In the genomic region with DNA sequence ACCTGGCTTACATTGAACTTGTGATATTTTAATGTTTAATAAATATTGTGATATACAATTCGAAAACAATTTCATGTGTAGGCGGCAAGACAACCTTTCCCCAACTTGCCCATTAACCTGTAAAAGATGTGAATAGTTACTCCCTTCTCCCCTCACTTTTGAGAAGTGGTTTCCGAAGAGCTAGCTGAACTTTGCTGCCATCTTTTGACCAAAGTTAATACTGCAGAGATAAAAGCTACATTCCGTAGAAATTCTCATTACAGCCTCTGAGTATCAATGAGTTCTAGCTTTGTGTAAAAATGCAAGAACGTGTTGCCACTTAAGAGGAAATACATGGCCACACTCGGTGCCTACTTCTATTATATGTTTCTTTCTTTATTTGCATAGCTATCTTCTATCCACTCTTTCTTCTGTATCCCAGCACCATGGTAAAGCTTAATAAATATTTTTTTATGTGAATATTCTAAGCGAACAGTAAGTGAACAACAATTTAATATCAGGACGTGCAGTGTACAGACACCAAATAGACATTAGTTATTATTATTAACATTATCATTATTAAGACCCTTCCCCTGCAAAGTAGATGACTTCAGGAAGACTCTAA, we compare ENCODE assay signal across 8 cellular contexts.
DNase-seq lines count a peak whose midpoint lies in the region; ATAC-seq and TF ChIP-seq lines count a peak whose summit lies in the region.

No MANE protein-coding gene starts in this region.

- H3K4me1 Mint-ChIP-seq in CD14-positive monocyte (no peaks in the 10 kb centered on the region), brain (peaks cover 8% of the 10 kb centered on the region)

- ATAC-seq in left colon (peak; percentile 49), HG03520 (IDR thresholded peaks at IDR 0.05; ENCODE audit: unreplicated experiment) (no peak)

- H3K27ac Mint-ChIP-seq in CD14-positive monocyte: no peak overlapping the region
- no peak overlapping the region for H3K27ac Mint-ChIP-seq in brain

- DNase-seq in CD14-positive monocyte (ENCODE audit: low spot score) (no peak), GM20000 (ENCODE audit: low spot score) (peak; percentile 34), NCI-H345 treated with DMSO at 0.1 percent for 48 hours (lab: John Stamatoyannopoulos, UW; ENCODE audit: unreplicated experiment) (peak; percentile 10), left colon (no peak), activated T-cell treated with anti-CD3 and anti-CD28 coated beads for 4 hours (no peak)
- DNase-seq in stimulated activated CD4-positive, alpha-beta T cell treated with anti-CD3 and anti-CD28 coated beads, Interleukin-15, amount 100 ng/mL, for 24 hours: no peak

- intact Hi-C loops in CD14-positive monocyte (cut with micrococcal nuclease): loop anchor here (5.0 to 10.0 kb wide), 2 partner anchors 740 to 1027 kb away; no protein-coding TSS in a partner anchor
- intact Hi-C loops in left colon (cut with DNase I, micrococcal nuclease): loop anchor here in 1 of 2 donors (10.0 kb wide), 2 partner anchors 770 to 1040 kb away; no protein-coding TSS in a partner anchor

- peaks cover 0 to 6% (median 0%) of the 10 kb centered on the region in 3 donors for H3K27me3 Mint-ChIP-seq in CD14-positive monocyte (ENCODE audit: low read depth in 3 of 3)
- H3K27me3 Mint-ChIP-seq in brain: peaks cover 7% of the 10 kb centered on the region

- H3K9me3 Mint-ChIP-seq in CD14-positive monocyte (no peaks in the 10 kb centered on the region), brain (peaks cover 0 to 4% (median 4%) of the 10 kb centered on the region in 5 experiments)

- H3K4me3 Mint-ChIP-seq in CD14-positive monocyte (no peak overlapping the region), brain (no peak overlapping the region)

- peak; percentile 85 for TF ChIP-seq CTCF in CD14-positive monocyte (IDR thresholded peaks at IDR 0.05)
- TF ChIP-seq CTCF in GM20000 (IDR thresholded peaks at IDR 0.05; ENCODE audit: extremely low read depth, missing control alignments): peak; percentile 36
- TF ChIP-seq CTCF in brain (conservative IDR thresholded peaks at IDR 0.05): peak; percentile 84 to 87

- H3K36me3 Mint-ChIP-seq in CD14-positive monocyte (no peaks in the 10 kb centered on the region), brain (no peaks in the 10 kb centered on the region)

Comparison
In these comparisons a context has a peak if more than half of its experiments do, and no peak if none do; other contexts are left out.
1. DNase-seq: peak in GM20000 (single experiment) and NCI-H345 treated with DMSO at 0.1 percent for 48 hours (single experiment); none in CD14-positive monocyte (single experiment), left colon (0 of 2), activated T-cell treated with anti-CD3 and anti-CD28 coated beads for 4 hours (single experiment) and stimulated activated CD4-positive, alpha-beta T cell treated with anti-CD3 and anti-CD28 coated beads, Interleukin-15, amount 100 ng/mL, for 24 hours (single experiment).
2. Peak in every context shown above with its lines, with median percentiles within 50 percentile points of each other: CTCF ChIP-seq.